ENCODE assay signal across 25 cellular contexts in the genomic region with DNA sequence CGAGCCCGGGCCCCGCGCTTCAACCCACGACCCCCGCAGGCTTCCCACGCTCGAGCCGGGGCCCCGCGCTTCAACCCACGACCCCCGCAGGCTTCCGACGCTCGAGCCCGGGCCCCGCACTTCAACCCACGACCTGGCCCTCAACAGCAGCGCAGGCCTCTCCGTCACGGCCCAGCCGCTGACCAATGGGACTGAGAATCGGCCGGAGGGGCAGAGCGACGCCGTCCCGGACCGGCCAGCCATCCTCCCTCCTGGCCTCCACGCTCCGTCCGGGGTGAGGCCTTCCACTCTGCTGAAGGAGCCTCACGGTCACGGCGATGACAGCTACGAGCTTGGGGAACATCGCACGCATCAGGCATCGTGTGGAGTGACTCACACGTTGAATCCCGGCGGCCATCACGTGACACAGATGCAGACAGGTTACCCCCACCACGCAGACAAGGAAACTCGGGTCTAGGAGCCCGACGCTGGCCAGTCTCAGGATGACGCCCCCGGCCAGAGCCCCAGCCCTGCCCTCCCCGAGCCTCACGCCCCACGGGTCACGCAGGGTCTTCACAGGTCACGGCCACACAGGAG. TPM values are rescaled to one million over a fixed set of nuclear protein-coding genes. Genes with fewer than 3 reads are reported as not detected.
DNase-seq lines count a peak whose midpoint lies in the region; ATAC-seq, FAIRE-seq and TF ChIP-seq lines count a peak whose summit lies in the region.
"Had no signal": no experiment of that assay in that cellular context is flagged by ENCODE, and none has a peak within 500 bp of the region (broad histone marks: within the 10 kb centered on the region; RNA-seq: fewer than 3 reads in every experiment).

No MANE protein-coding gene starts in this region.

- no peak overlapping the region for H3K4me3 ChIP-seq in GM12878
- no peak overlapping the region for H3K4me3 ChIP-seq in suprapubic skin
- no peak overlapping the region for H3K4me3 ChIP-seq in upper lobe of right lung
- H3K4me3 ChIP-seq: GM23248, PC-9 had no signal

- 58% methylated on average over 51 of the region's 55 CpGs for WGBS in GM12878 (ENCODE audit: insufficient coverage, insufficient replicate concordance, low lambda C conversion rate, missing lambda C conversion rate)
- WGBS in suprapubic skin = 75% methylated on average over 13 of the region's 55 CpGs

- RAD21 ChIA-PET in GM12878 (lab: Charles Lee; ENCODE audit: unreplicated experiment) = no interaction called here

- no peaks in the 10 kb centered on the region for H3K4me1 ChIP-seq in GM12878 (ENCODE audit: control insufficient read depth, insufficient read depth, low read length)
- peaks cover 2% of the 10 kb centered on the region for H3K4me1 ChIP-seq in suprapubic skin
- H3K4me1 ChIP-seq in upper lobe of right lung = no peaks in the 10 kb centered on the region
- H3K4me1 ChIP-seq: Caco-2 had no signal

- no peaks in the 10 kb centered on the region for H4K20me1 ChIP-seq in GM12878 (ENCODE audit: control insufficient read depth, insufficient read depth)

- no peak overlapping the region for H3K4me2 ChIP-seq in GM12878 (ENCODE audit: control insufficient read depth, insufficient read depth)
- H3K4me2 ChIP-seq: PC-9 had no signal

- H3K36me3 ChIP-seq in GM12878 (ENCODE audit: control insufficient read depth in 2 of 2, insufficient read depth in 2 of 2, low read length in 1 of 2) = no peaks in the 10 kb centered on the region
- H3K36me3 ChIP-seq in suprapubic skin = no peaks in the 10 kb centered on the region
- H3K36me3 ChIP-seq in upper lobe of right lung = no peaks in the 10 kb centered on the region

- in situ Hi-C loops in GM12878 (cut with MboI) = no loop called here

- no peak for TF ChIP-seq POLR2A in GM12878 (IDR thresholded peaks at IDR 0.05; ENCODE audit: low read depth, low read length)
- no peak for TF ChIP-seq POLR2A in suprapubic skin (IDR thresholded peaks at IDR 0.05)

- TF ChIP-seq CTCF in GM12878 (IDR thresholded peaks at IDR 0.05 in 2 of 3, conservative IDR thresholded peaks at IDR 0.05 in 1 of 3; ENCODE audit: control insufficient read depth in 2 of 3, extremely low read depth in 1 of 3, insufficient read depth in 1 of 3, low read depth in 3 of 3, low read length in 3 of 3) (no peak), glutamatergic neuron (IDR thresholded peaks at IDR 0.05; ENCODE audit: partially characterized antibody, unreplicated experiment) (no peak), suprapubic skin (IDR thresholded peaks at IDR 0.05) (no peak), upper lobe of right lung (IDR thresholded peaks at IDR 0.05) (no peak)

- peak overlapping the region; percentile 74 for H3K4me3 Mint-ChIP-seq in glutamatergic neuron (ENCODE audit: unreplicated experiment)
- H3K4me3 Mint-ChIP-seq: CD8-positive, alpha-beta T cell had no signal

- H3K79me2 ChIP-seq in GM12878 (ENCODE audit: control insufficient read depth, insufficient read depth, low read length) = no peaks in the 10 kb centered on the region

- TF ChIP-seq RAD21 in GM12878 (IDR thresholded peaks at IDR 0.05; ENCODE audit: insufficient read depth, low read depth, low read length) = no peak

- H3K27ac Mint-ChIP-seq in glutamatergic neuron (ENCODE audit: unreplicated experiment) = no peak overlapping the region
- H3K27ac Mint-ChIP-seq: CD8-positive, alpha-beta T cell had no signal

- H3K27me3 ChIP-seq in GM12878 (replicated peaks in 1 of 2; ENCODE audit: control insufficient read depth in 2 of 2, insufficient read depth in 2 of 2, low read length in 1 of 2) (peaks cover 3 to 9% of the 10 kb centered on the region in 2 experiments; a peak in 3 of 4 replicates), suprapubic skin (peaks cover 95% of the 10 kb centered on the region), upper lobe of right lung (peaks cover 41% of the 10 kb centered on the region)

- H3K27ac ChIP-seq in GM12878 (ENCODE audit: control insufficient read depth, insufficient read depth) = no peak overlapping the region
- H3K27ac ChIP-seq in suprapubic skin = no peak overlapping the region
- no peak overlapping the region for H3K27ac ChIP-seq in upper lobe of right lung
- H3K27ac ChIP-seq: GM23248, PC-9 had no signal

- ATAC-seq in GM12878 = no peak
- no peak for ATAC-seq in HG03045 (IDR thresholded peaks at IDR 0.05; ENCODE audit: unreplicated experiment)
- no peak for ATAC-seq in upper lobe of right lung
- ATAC-seq: CD8-positive, alpha-beta T cell had no signal

- peaks cover 11% of the 10 kb centered on the region for H3K27me3 Mint-ChIP-seq in glutamatergic neuron (ENCODE audit: unreplicated experiment)

- H3K9me3 Mint-ChIP-seq in glutamatergic neuron (ENCODE audit: unreplicated experiment) = peaks cover 9% of the 10 kb centered on the region
- H3K9me3 Mint-ChIP-seq: CD8-positive, alpha-beta T cell had no signal

- DNase-seq in HTR-8/SVneo (ENCODE audit: insufficient read length, low spot score) (no peak), GM12878 (ENCODE audit: low read depth, low spot score) (no peak), glutamatergic neuron (no peak), suprapubic skin (ENCODE audit: low spot score in 2 of 2) (no peak), upper lobe of right lung (no peak)
- DNase-seq: Caco-2; CD8-positive, alpha-beta T cell; GM23248; HCEC 1CT; Kasumi-1; NCI-H1092 treated with DMSO at 0.1 percent for 48 hours; NCI-H1436; NCI-H187; NCI-H2081 treated with DMSO at 0.1 percent for 48 hours; NCI-H2171; NCI-H345; NCI-H524 treated with DMSO at 0.1 percent for 48 hours; NCI-H774; NK-92 treated with Interleukin-12 subunit alpha and Interleukin-12 subunit beta, amount 100 ng/mL, for 24 hours; PC-9; Right ventricle myocardium superior had no signal

- H2AFZ ChIP-seq in GM12878 (ENCODE audit: control insufficient read depth, low read depth, low read length) = no peak overlapping the region
- H2AFZ ChIP-seq: GM23248, PC-9 had no signal

- TF ChIP-seq EP300 in GM12878 (IDR thresholded peaks at IDR 0.05; ENCODE audit: borderline replicate concordance in 1 of 2, control insufficient read depth in 1 of 2, low read depth in 2 of 2, low read length in 2 of 2) (no peak), suprapubic skin (IDR thresholded peaks at IDR 0.05) (no peak)

- intact Hi-C loops in GM12878 (cut with micrococcal nuclease; ENCODE audit: unreplicated experiment) (no loop called here), upper lobe of right lung (cut with DNase I) (no loop called here)

- CTCF ChIA-PET in GM12878 (lab: Yijun Ruan, JAX) = interaction anchor here (1.0 kb wide), 1 partner anchor 30 kb away, joined by 3 read pairs; no protein-coding TSS in a partner anchor

- peaks cover 41% of the 10 kb centered on the region for H3K4me1 Mint-ChIP-seq in glutamatergic neuron (ENCODE audit: low read depth, unreplicated experiment)

- FAIRE-seq in HTR-8/SVneo (lab: Jason Lieb, UNC) (peak; percentile 57), GM12878 (lab: Jason Lieb, UNC) (no peak)
- FAIRE-seq: G401.6 had no signal

- H3K36me3 Mint-ChIP-seq in glutamatergic neuron (ENCODE audit: unreplicated experiment) = no peaks in the 10 kb centered on the region
- H3K36me3 Mint-ChIP-seq: CD8-positive, alpha-beta T cell had no signal

- POLR2A ChIA-PET in GM12878 (lab: Charles Lee) = no interaction called here

- H3K9me3 ChIP-seq in GM12878 (replicated peaks; ENCODE audit: control insufficient read depth, insufficient read depth, low read length) (no peaks in the 10 kb centered on the region), suprapubic skin (no peaks in the 10 kb centered on the region), upper lobe of right lung (no peaks in the 10 kb centered on the region)
- H3K9me3 ChIP-seq: Caco-2 had no signal

- no TSS peak for BruUV-seq in GM12878 (replicated peaks; lab: Mats Ljungman, UMichigan)

- SMC1A ChIA-PET in GM12878 (lab: Charles Lee; ENCODE audit: uncharacterized antibody, unreplicated experiment) = no interaction called here

- no peak overlapping the region for H3K9ac ChIP-seq in GM12878 (ENCODE audit: control insufficient read depth, insufficient read depth, low read length)
- H3K9ac ChIP-seq: GM23248 had no signal

RNA-seq across cellular contexts. Expression of gene KCNQ2, which starts 6.1 kb away (rescaled TPM):
- total RNA-seq in GM12878 (2013; cell fraction: nucleolus; rRNA removed) = 0.38 TPM in 1 of 2 replicates, not detected in the other
- total RNA-seq in GM12878 (2014; rRNA removed) = not detected in 2 replicates
- total RNA-seq in GM12878 (2014; rRNA removed; fragmentation: Illumina TruSeq; extraction: Trizol) = not detected in 2 replicates
- total RNA-seq in GM12878 (2021) = 0.49 TPM in 1 of 2 replicates, not detected in the other
- polyA plus RNA-seq in GM12878 (2011; ENCODE audit: low read depth) = not detected
- 0.26 TPM in 1 of 2 replicates, not detected in the other for polyA plus RNA-seq in GM12878 (2011; rRNA removed)
- 0.67 and 0.79 TPM in 2 replicates for polyA plus RNA-seq in GM12878 (2011; cell fraction: cytosol; rRNA removed)
- polyA plus RNA-seq in GM12878 (2011; cell fraction: nucleus; rRNA removed) = 0.34 and 1.1 TPM in 2 replicates
- 0.35 and 0.45 TPM in 2 replicates for polyA plus RNA-seq in GM12878 (2012)
- polyA plus RNA-seq in GM12878 (2014; fragmentation: Illumina TruSeq; extraction: Trizol) = not detected in 2 replicates
- polyA plus RNA-seq in GM12878 (2014; fragmentation: Nextera tagmentation; extraction: Ambion mirVana) = not detected
- polyA plus RNA-seq in GM12878 (2014; rRNA removed) = 0.05 and 0.06 TPM in 2 replicates
- polyA plus RNA-seq in GM12878 (2016; fragmentation: Nextera tagmentation; extraction: Ambion mirVana) = not detected
- polyA minus RNA-seq in GM12878 (2011; rRNA and poly(A)+ RNA removed) = 0.36 TPM in 1 of 2 replicates, not detected in the other
- polyA minus RNA-seq in GM12878 (2011; cell fraction: cytosol; rRNA and poly(A)+ RNA removed) = not detected in 2 replicates
- polyA minus RNA-seq in GM12878 (2011; cell fraction: nucleus; rRNA and poly(A)+ RNA removed) = not detected in 2 replicates
- total RNA-seq in glutamatergic neuron (ENCODE audit: unreplicated experiment) = 354 TPM
- total RNA-seq in suprapubic skin = under 1 TPM in 1 of 4 donors, not detected in 3; 0.76 TPM
- not detected for total RNA-seq in upper lobe of right lung
- total RNA-seq: CD8-positive, alpha-beta T cell; GM23248; M059J; PC-9; T-helper 1 cell treated with Interleukin-12 subunit alpha and Interleukin-12 subunit beta and Interleukin-4 antibody, amounts not matched to agents 30 ng/mL and 1 ng/mL, for 36 hours had no signal

RNA-seq across cellular contexts. Expression of gene EEF1A2, which starts 32.5 kb away (rescaled TPM):
- total RNA-seq in GM12878 (2013; cell fraction: nucleolus; rRNA removed) = not detected in 2 replicates
- total RNA-seq in GM12878 (2014; rRNA removed) (not detected in 2 replicates), GM12878 (2014; rRNA removed; fragmentation: Illumina TruSeq; extraction: Trizol) (not detected in 2 replicates), GM12878 (2021) (0.56 and 0.74 TPM in 2 replicates), glutamatergic neuron (ENCODE audit: unreplicated experiment) (55.3 TPM), suprapubic skin (10 to 100 TPM in 3 of 4 donors, 1 to 10 TPM in 1; 4.8 to 13.4 (median 12.0) TPM), upper lobe of right lung (0.67 TPM)
- not detected for polyA plus RNA-seq in GM12878 (2011; ENCODE audit: low read depth)
- polyA plus RNA-seq in GM12878 (2011; rRNA removed) (not detected in 2 replicates), GM12878 (2014; fragmentation: Illumina TruSeq; extraction: Trizol) (not detected in 2 replicates), GM12878 (2014; fragmentation: Nextera tagmentation; extraction: Ambion mirVana) (not detected), GM12878 (2014; rRNA removed) (not detected in 2 replicates), GM12878 (2016; fragmentation: Nextera tagmentation; extraction: Ambion mirVana) (not detected)
- polyA plus RNA-seq in GM12878 (2011; cell fraction: cytosol; rRNA removed) = 0.04 TPM in 1 of 2 replicates, not detected in the other
- 0.13 TPM in 1 of 2 replicates, not detected in the other for polyA plus RNA-seq in GM12878 (2011; cell fraction: nucleus; rRNA removed)
- 0.50 and 0.77 TPM in 2 replicates for polyA plus RNA-seq in GM12878 (2012)
- not detected in 2 replicates for polyA minus RNA-seq in GM12878 (2011; rRNA and poly(A)+ RNA removed)
- not detected in 2 replicates for polyA minus RNA-seq in GM12878 (2011; cell fraction: cytosol; rRNA and poly(A)+ RNA removed)
- not detected in 2 replicates for polyA minus RNA-seq in GM12878 (2011; cell fraction: nucleus; rRNA and poly(A)+ RNA removed)
- polyA plus RNA-seq: GM23248 had no signal

RNA-seq across cellular contexts. Expression of gene PPDPF, which starts 54.2 kb away (rescaled TPM):
- total RNA-seq in GM12878 (2013; cell fraction: nucleolus; rRNA removed) = 19.4 and 22.6 TPM in 2 replicates
- 36.8 and 47.6 TPM in 2 replicates for total RNA-seq in GM12878 (2014; rRNA removed)
- 3.2 and 5.1 TPM in 2 replicates for total RNA-seq in GM12878 (2014; rRNA removed; fragmentation: Illumina TruSeq; extraction: Trizol)
- total RNA-seq in GM12878 (2021) = 154 TPM in 2 replicates
- polyA plus RNA-seq in GM12878 (2011; ENCODE audit: low read depth) = 9.0 TPM
- 0.72 and 1.5 TPM in 2 replicates for polyA plus RNA-seq in GM12878 (2011; rRNA removed)
- 6.2 and 8.5 TPM in 2 replicates for polyA plus RNA-seq in GM12878 (2011; cell fraction: cytosol; rRNA removed)
- polyA plus RNA-seq in GM12878 (2011; cell fraction: nucleus; rRNA removed) = 12.2 and 16.6 TPM in 2 replicates
- polyA plus RNA-seq in GM12878 (2012) = 103 and 151 TPM in 2 replicates
- 5.2 TPM in 1 of 2 replicates, not detected in the other for polyA plus RNA-seq in GM12878 (2014; fragmentation: Illumina TruSeq; extraction: Trizol)
- 1 to 10 TPM in 1 of 2 experiments, under 1 TPM in 1; 0.32 to 2.8 TPM for polyA plus RNA-seq in GM12878 (2014; fragmentation: Nextera tagmentation; extraction: Ambion mirVana)
- polyA plus RNA-seq in GM12878 (2014; rRNA removed) = 77.6 and 87.7 TPM in 2 replicates
- 10 to 100 TPM; 40.3 to 42.9 TPM for polyA plus RNA-seq in GM12878 (2016; fragmentation: Nextera tagmentation; extraction: Ambion mirVana)
- 0.95 and 4.6 TPM in 2 replicates for polyA minus RNA-seq in GM12878 (2011; rRNA and poly(A)+ RNA removed)
- 33.7 and 62.3 TPM in 2 replicates for polyA minus RNA-seq in GM12878 (2011; cell fraction: cytosol; rRNA and poly(A)+ RNA removed)
- polyA minus RNA-seq in GM12878 (2011; cell fraction: nucleus; rRNA and poly(A)+ RNA removed) = 11.4 and 14.4 TPM in 2 replicates
- total RNA-seq in glutamatergic neuron (ENCODE audit: unreplicated experiment) = 293 TPM
- 100 to 1,000 TPM; 151 to 352 (median 299) TPM for total RNA-seq in suprapubic skin
- 355 TPM for total RNA-seq in upper lobe of right lung

Comparison
In these comparisons a context has a peak if more than half of its experiments do, and no peak if none do; other contexts are left out.
1. RNA of gene KCNQ2, which starts 6.1 kb away (total RNA-seq): 354 TPM in glutamatergic neuron (single experiment); 0.38 to 0.49 TPM in GM12878, 0.76 TPM in suprapubic skin and not detected in upper lobe of right lung (single experiment); every median in the first group is over 100 times any median in the second.